In genomic region chr10:79093658-79094411, GRCh38 we compare ENCODE assay signal across 1 cellular context.
TF ChIP-seq lines count a peak whose summit lies in the region.

No MANE protein-coding gene starts in this region.

TF ChIP-seq in liver, 16 proteins besides CTCF, POLR2A, EP300 and RAD21 (continued from another document):
- TF ChIP-seq REST (IDR thresholded peaks at IDR 0.05) (peak; percentile 67), ATF3 (IDR thresholded peaks at IDR 0.05) (peak; percentile 74), SP1 (IDR thresholded peaks at IDR 0.05) (peak; percentile 100), RXRA (IDR thresholded peaks at IDR 0.05) (peak; percentile 97 to 98), FOXA2 (IDR thresholded peaks at IDR 0.05) (peak; percentile 95), FOXA1 (IDR thresholded peaks at IDR 0.05) (peak; percentile 97), HNF4A (conservative IDR thresholded peaks at IDR 0.05) (peak; percentile 98), GABPA (IDR thresholded peaks at IDR 0.05 in 1 of 2, conservative IDR thresholded peaks at IDR 0.05 in 1 of 2) (no peak), TAF1 (conservative IDR thresholded peaks at IDR 0.05) (no peak), NR2F2 (IDR thresholded peaks at IDR 0.05) (peak; percentile 98), EGR1 (IDR thresholded peaks at IDR 0.05; ENCODE audit: low read depth in 2 of 2) (peak; percentile 55 to 88), YY1 (IDR thresholded peaks at IDR 0.05) (peak; percentile 81), JUND (IDR thresholded peaks at IDR 0.05) (peak; percentile 91 to 97), HNF4G (IDR thresholded peaks at IDR 0.05) (peak; percentile 95)
- TF ChIP-seq, protein P1, sequence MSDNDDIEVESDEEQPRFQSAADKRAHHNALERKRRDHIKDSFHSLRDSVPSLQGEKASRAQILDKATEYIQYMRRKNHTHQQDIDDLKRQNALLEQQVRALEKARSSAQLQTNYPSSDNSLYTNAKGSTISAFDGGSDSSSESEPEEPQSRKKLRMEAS (IDR thresholded peaks at IDR 0.05): peak; percentile 98
